In the genomic region with DNA sequence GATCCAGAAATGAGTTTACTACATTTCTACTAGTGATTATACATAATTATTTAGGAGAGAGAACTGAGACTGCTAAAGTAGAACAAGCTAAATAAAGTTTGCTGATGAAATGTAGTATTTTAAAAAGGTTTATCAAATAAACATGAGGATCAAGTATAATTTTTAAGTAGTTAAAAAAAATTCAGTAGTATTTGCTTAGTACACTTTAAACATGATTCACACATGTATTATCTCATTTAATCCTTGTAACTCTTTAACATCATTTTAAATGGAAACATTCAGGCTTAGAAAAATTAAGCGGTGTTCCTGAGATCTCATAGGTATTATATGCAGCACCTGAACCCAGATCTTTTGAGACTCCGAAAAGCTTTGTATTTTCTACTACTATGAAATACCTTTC, we compare ENCODE assay signal across 18 cellular contexts. TPM values are rescaled to one million over a fixed set of nuclear protein-coding genes. Genes with fewer than 3 reads are reported as not detected.
DNase-seq lines count a peak whose midpoint lies in the region; ATAC-seq, FAIRE-seq and TF ChIP-seq lines count a peak whose summit lies in the region.
"Had no signal": no experiment of that assay in that cellular context is flagged by ENCODE, and none has a peak within 500 bp of the region (broad histone marks: within the 10 kb centered on the region; RNA-seq: fewer than 3 reads in every experiment).

No MANE protein-coding gene starts in this region.

- H3K4me3 ChIP-seq in HEK293 (ENCODE audit: low read depth, low read length), result no peak overlapping the region
- H3K4me3 ChIP-seq in Panc1 (ENCODE audit: low read depth in 2 of 2, low read length in 2 of 2), result no peak overlapping the region
- no peak overlapping the region for H3K4me3 ChIP-seq in kidney (ENCODE audit: low read length in 2 of 2)
- no peak overlapping the region for H3K4me3 ChIP-seq in heart right ventricle
- H3K4me3 ChIP-seq: A549 had no signal

- POLR2A ChIA-PET in HEK293 (lab: Yijun Ruan, JAX), result interaction anchor here (1.2 kb wide), 1 partner anchor 8 kb away, joined by 4 read pairs; a partner anchor contains a TSS
- POLR2A ChIA-PET in Panc1 (lab: Charles Lee), result interaction anchor here (0.7 kb wide), 1 partner anchor 416 kb away, joined by 5 read pairs; no protein-coding TSS in a partner anchor

- 94 to 99% methylated on average over 2 of the region's 2 CpGs for WGBS in heart right ventricle, 2 donors

- H3K4me1 ChIP-seq in HEK293 (ENCODE audit: control insufficient read depth, insufficient read depth, low read length) (no peaks in the 10 kb centered on the region), Panc1 (ENCODE audit: control insufficient read depth, insufficient read depth, low read length) (no peaks in the 10 kb centered on the region), kidney (ENCODE audit: control insufficient read depth in 1 of 2, insufficient read depth in 1 of 2, low read depth in 1 of 2, low read length in 2 of 2) (peaks cover 0 to 5% of the 10 kb centered on the region in 2 donors), heart right ventricle (peaks cover 0 to 32% (median 10%) of the 10 kb centered on the region in 9 donors)
- H3K4me1 ChIP-seq: A549, Caco-2 had no signal

- H3K36me3 ChIP-seq in HEK293 (ENCODE audit: control insufficient read depth in 2 of 2, insufficient read depth in 1 of 2, low read length in 2 of 2) (peaks cover 60 to 69% of the 10 kb centered on the region in 2 experiments), Panc1 (ENCODE audit: control insufficient read depth, insufficient read depth, low read length) (peaks cover 26% of the 10 kb centered on the region), kidney (ENCODE audit: control insufficient read depth in 1 of 2, insufficient read depth in 2 of 2, low read length in 2 of 2) (peaks cover 17 to 33% of the 10 kb centered on the region in 2 donors), heart right ventricle (peaks cover 0 to 95% (median 45%) of the 10 kb centered on the region in 9 donors)

- FAIRE-seq in kidney (lab: Jason Lieb, UNC), result peak; percentile 3
- FAIRE-seq: A549, H1, HepG2 had no signal

- in situ Hi-C loops in Panc1 (cut with HindIII; ENCODE audit: low pct_unique_long_range_greater_than_20kb, low sequenced_read_pairs), result no loop called here

- H3K9me3 ChIP-seq in HEK293 (ENCODE audit: control insufficient read depth, insufficient read depth, low read depth, low read length), result no peaks in the 10 kb centered on the region
- no peaks in the 10 kb centered on the region for H3K9me3 ChIP-seq in Panc1 (ENCODE audit: control insufficient read depth, insufficient read depth, low read depth, low read length)
- no peaks in the 10 kb centered on the region for H3K9me3 ChIP-seq in kidney (ENCODE audit: control insufficient read depth in 1 of 2, low read length in 2 of 2)
- no peaks in the 10 kb centered on the region for H3K9me3 ChIP-seq in heart right ventricle
- H3K9me3 ChIP-seq: A549, Caco-2 had no signal

- TSS peak; percentile 15 for BruUV-seq in Panc1 (replicated peaks; lab: Mats Ljungman, UMichigan)

- intact Hi-C loops in Panc1 (cut with micrococcal nuclease; ENCODE audit: unreplicated experiment), result no loop called here
- intact Hi-C loops in kidney (cut with DNase I), result no loop called here
- intact Hi-C loops in heart right ventricle (cut with DNase I), result no loop called here

- H3K9ac ChIP-seq in kidney (ENCODE audit: low read length in 2 of 2), result no peak overlapping the region

- H3K27ac ChIP-seq in HEK293 (ENCODE audit: extremely low read depth, low read depth, low read length), result no peak overlapping the region
- H3K27ac ChIP-seq in Panc1 (ENCODE audit: low read length), result no peak overlapping the region
- H3K27ac ChIP-seq in kidney (ENCODE audit: low read depth in 2 of 2, low read length in 2 of 2), result no peak overlapping the region
- H3K27ac ChIP-seq in heart right ventricle, result no peak overlapping the region
- H3K27ac ChIP-seq: A549, C4-2B had no signal

- H3K27me3 ChIP-seq in Panc1 (ENCODE audit: control insufficient read depth, insufficient read depth, low read length) (no peaks in the 10 kb centered on the region), heart right ventricle (no peaks in the 10 kb centered on the region)

- DNase-seq in Panc1 (ENCODE audit: low read depth, low spot score) (no peak), kidney (no peak), heart right ventricle (no peak), Kasumi-1 (lab: John Stamatoyannopoulos, UW) (no peak), NCI-H446 (lab: John Stamatoyannopoulos, UW) (no peak)
- DNase-seq: AML-193; Caco-2; CD4-positive, alpha-beta T cell; DMS153; DMS79; GF-D8; H9 had no signal

- ATAC-seq in Panc1, result no peak
- no peak for ATAC-seq in heart right ventricle
- no peak for ATAC-seq in GM21576 (IDR thresholded peaks at IDR 0.05; ENCODE audit: unreplicated experiment)
- ATAC-seq: A549, HepG2 had no signal

- CTCF ChIA-PET in HEK293 (lab: Yijun Ruan, JAX) (interaction anchor here (1.7 kb wide), 1 partner anchor 10 kb away, joined by 6 read pairs; no protein-coding TSS in a partner anchor), Panc1 (lab: Charles Lee) (no interaction called here)

- no peak for TF ChIP-seq CTCF in HEK293 (tag by site-specific recombination; IDR thresholded peaks at IDR 0.05)
- no peak for TF ChIP-seq CTCF in Panc1 (IDR thresholded peaks at IDR 0.05)
- TF ChIP-seq CTCF in kidney (IDR thresholded peaks at IDR 0.05; ENCODE audit: borderline replicate concordance, extremely low read depth, insufficient read depth), result no peak
- no peak for TF ChIP-seq CTCF in heart right ventricle (IDR thresholded peaks at IDR 0.05)

TF ChIP-seq in HEK293, 187 proteins besides CTCF, POLR2A, EP300 and RAD21:
- TF ChIP-seq ZNF529 (tag by site-specific recombination; IDR thresholded peaks at IDR 0.05; ENCODE audit: insufficient replicate concordance), result no peak
- TF ChIP-seq, protein P1, sequence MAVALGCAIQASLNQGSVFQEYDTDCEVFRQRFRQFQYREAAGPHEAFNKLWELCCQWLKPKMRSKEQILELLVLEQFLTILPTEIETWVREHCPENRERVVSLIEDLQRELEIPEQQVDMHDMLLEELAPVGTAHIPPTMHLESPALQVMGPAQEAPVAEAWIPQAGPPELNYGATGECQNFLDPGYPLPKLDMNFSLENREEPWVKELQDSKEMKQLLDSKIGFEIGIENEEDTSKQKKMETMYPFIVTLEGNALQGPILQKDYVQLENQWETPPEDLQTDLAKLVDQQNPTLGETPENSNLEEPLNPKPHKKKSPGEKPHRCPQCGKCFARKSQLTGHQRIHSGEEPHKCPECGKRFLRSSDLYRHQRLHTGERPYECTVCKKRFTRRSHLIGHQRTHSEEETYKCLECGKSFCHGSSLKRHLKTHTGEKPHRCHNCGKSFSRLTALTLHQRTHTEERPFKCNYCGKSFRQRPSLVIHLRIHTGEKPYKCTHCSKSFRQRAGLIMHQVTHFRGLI (tag by site-specific recombination; IDR thresholded peaks at IDR 0.05), result no peak
- peak; percentile 92 for TF ChIP-seq ZNF664 (tag by site-specific recombination; IDR thresholded peaks at IDR 0.05)

RNA-seq across cellular contexts. Expression of a gene that starts 8.7 kb away (rescaled TPM):
- total RNA-seq in Panc1 (2021; ENCODE audit: unreplicated experiment) (67.0 TPM), kidney (63.9 TPM), heart right ventricle (10 to 100 TPM; 46.8 to 69.1 (median 56.2) TPM)
- polyA plus RNA-seq in Panc1 (2012; ENCODE audit: insufficient read length), result 30.8 TPM
- polyA plus RNA-seq in kidney (ENCODE audit: insufficient read depth, low read depth, low replicate concordance) (37.8 TPM), heart right ventricle (10 to 100 TPM; 23.3 to 39.9 TPM)

RNA-seq across cellular contexts. Expression of a gene that starts 44.4 kb away (rescaled TPM):
- total RNA-seq in Panc1 (2021; ENCODE audit: unreplicated experiment), result 162 TPM
- polyA plus RNA-seq in Panc1 (2012; ENCODE audit: insufficient read length), result 105 TPM
- 91.6 TPM for total RNA-seq in kidney
- polyA plus RNA-seq in kidney (ENCODE audit: insufficient read depth, low read depth, low replicate concordance), result 418 TPM
- 100 to 1,000 TPM; 132 to 231 (median 157) TPM for total RNA-seq in heart right ventricle
- 1,000 to 10,000 TPM in 1 of 2 donors, 100 to 1,000 TPM in 1; 414 to 1,352 TPM for polyA plus RNA-seq in heart right ventricle

RNA-seq across cellular contexts. Expression of a gene that starts 44.4 kb away (rescaled TPM):
- 13.0 TPM for total RNA-seq in Panc1 (2021; ENCODE audit: unreplicated experiment)
- polyA plus RNA-seq in Panc1 (2012; ENCODE audit: insufficient read length), result 6.2 TPM
- total RNA-seq in kidney, result 10.5 TPM
- polyA plus RNA-seq in kidney (ENCODE audit: insufficient read depth, low read depth, low replicate concordance), result 11.5 TPM
- 10 to 100 TPM in 8 of 10 donors, 1 to 10 TPM in 2; 8.5 to 12.9 (median 11.6) TPM for total RNA-seq in heart right ventricle
- polyA plus RNA-seq in heart right ventricle, result 1 to 10 TPM; 3.9 to 8.5 TPM

RNA-seq across cellular contexts. Expression of a gene that starts 47.6 kb away (rescaled TPM):
- 10.1 TPM for total RNA-seq in Panc1 (2021; ENCODE audit: unreplicated experiment)
- polyA plus RNA-seq in Panc1 (2012; ENCODE audit: insufficient read length), result 11.5 TPM
- 8.0 TPM for total RNA-seq in kidney
- 10.3 TPM for polyA plus RNA-seq in kidney (ENCODE audit: insufficient read depth, low read depth, low replicate concordance)
- 1 to 10 TPM; 6.2 to 9.9 (median 7.3) TPM for total RNA-seq in heart right ventricle
- polyA plus RNA-seq in heart right ventricle, result 10 to 100 TPM in 1 of 2 donors, 1 to 10 TPM in 1; 7.1 to 33.9 TPM
